Comparison of ENCODE assay signal across 22 cellular contexts in genomic region chr22:49139492-49140151, GRCh38.
DNase-seq lines count a peak whose midpoint lies in the region; ATAC-seq and TF ChIP-seq lines count a peak whose summit lies in the region.
"Had no signal": no experiment of that assay in that cellular context is flagged by ENCODE, and none has a peak within 500 bp of the region (broad histone marks: within the 10 kb centered on the region; RNA-seq: fewer than 3 reads in every experiment).

No MANE protein-coding gene starts in this region.

- ATAC-seq in upper lobe of right lung: peak; percentile 11
- ATAC-seq in HG03571 (IDR thresholded peaks at IDR 0.05; ENCODE audit: unreplicated experiment): no peak
- ATAC-seq: HepG2, Panc1 had no signal

- H3K14ac ChIP-seq in H9 (ENCODE audit: insufficient read depth, low read length): no peak overlapping the region; the same call in 1 of the 2 replicates

- no peak overlapping the region for H4K91ac ChIP-seq in H9 (ENCODE audit: insufficient read length, low read depth, low read length)

- no peak overlapping the region for H3T11ph ChIP-seq in H9 (ENCODE audit: low read length)

- no peak overlapping the region for H3K56ac ChIP-seq in H9 (ENCODE audit: insufficient read length, low read depth, low read length)

- H3K9ac ChIP-seq in H9 (ENCODE audit: extremely low read depth, insufficient read length, low read length): no peak overlapping the region

- no peaks in the 10 kb centered on the region; a peak in 1 of 7 replicates for H3K36me3 Mint-ChIP-seq in H9 (ENCODE audit: insufficient read depth in 1 of 3, low read depth in 3 of 3)
- no peaks in the 10 kb centered on the region for H3K36me3 Mint-ChIP-seq in type B pancreatic cell
- H3K36me3 Mint-ChIP-seq: CD8-positive, alpha-beta memory T cell had no signal

- H3K4ac ChIP-seq in H9 (ENCODE audit: low read depth, low read length): no peak overlapping the region

- peaks cover 0 to 4% of the 10 kb centered on the region in 2 experiments; a peak in 3 of 5 replicates for H3K9me3 Mint-ChIP-seq in H9
- H3K9me3 Mint-ChIP-seq in type B pancreatic cell: no peaks in the 10 kb centered on the region
- H3K9me3 Mint-ChIP-seq: CD8-positive, alpha-beta memory T cell had no signal

- DNase-seq in H9 (peak; percentile 19), NCI-H69 (lab: John Stamatoyannopoulos, UW) (peak; percentile 45), mesenteric fat pad (ENCODE audit: low spot score) (peak; percentile 85), upper lobe of right lung (no peak), type B pancreatic cell (ENCODE audit: extremely low spot score, unreplicated experiment) (no peak), GDM1 (lab: John Stamatoyannopoulos, UW) (no peak)
- DNase-seq: Calu3; CD8-positive, alpha-beta memory T cell; DMS79 treated with DMSO at 0.1 percent for 48 hours; Kasumi-1; NCI-H1092 treated with DMSO at 0.1 percent for 48 hours; NCI-H1436; NCI-H1930; NCI-H446; NCI-H526 treated with DMSO at 0.1 percent for 48 hours; SHP77 had no signal

- TF ChIP-seq CTCF in H9 (conservative IDR thresholded peaks at IDR 0.05): no peak
- TF ChIP-seq CTCF in upper lobe of right lung (IDR thresholded peaks at IDR 0.05): no peak
- TF ChIP-seq CTCF in type B pancreatic cell (conservative IDR thresholded peaks at IDR 0.05): no peak

- no peak overlapping the region for H2BK5ac ChIP-seq in H9 (ENCODE audit: insufficient read length, low read length)

- H3K79me2 ChIP-seq in H9 (ENCODE audit: insufficient read depth, low read length): no peaks in the 10 kb centered on the region

- peaks cover 14% of the 10 kb centered on the region for H3K27me3 Mint-ChIP-seq in H9 (ENCODE audit: low read depth)
- H3K27me3 Mint-ChIP-seq in type B pancreatic cell: peaks cover 24% of the 10 kb centered on the region

- H3K27ac ChIP-seq in H9 (ENCODE audit: insufficient read length, low read depth, low read length) (no peak overlapping the region), upper lobe of right lung (no peak overlapping the region)
- H3K27ac ChIP-seq: C4-2B, RWPE1 had no signal

- no peaks in the 10 kb centered on the region for H3K23me2 ChIP-seq in H9 (ENCODE audit: insufficient read length, low read depth, low read length, poor library complexity, severe bottlenecking)

- no CpG with 5 or more reads among the region's 15 CpGs for WGBS in H9 (ENCODE audit: extremely low coverage, insufficient read length, low lambda C conversion rate)

- no peaks in the 10 kb centered on the region for H3K36me3 ChIP-seq in upper lobe of right lung

- no peaks in the 10 kb centered on the region for H4K20me1 ChIP-seq in H9 (ENCODE audit: control insufficient read depth, insufficient read depth, insufficient read length)

- H3K9me3 ChIP-seq in H9 (ENCODE audit: control insufficient read depth, low read depth, low read length) (no peaks in the 10 kb centered on the region), upper lobe of right lung (no peaks in the 10 kb centered on the region)

- no peak overlapping the region for H3K4me2 ChIP-seq in H9 (ENCODE audit: insufficient read depth, insufficient read length, low read length)

- no peak overlapping the region for H2BK12ac ChIP-seq in H9 (ENCODE audit: insufficient read length, low read depth, low read length)

- H3K18ac ChIP-seq in H9 (ENCODE audit: insufficient read length, low read depth, low read length): no peak overlapping the region

- H3K4me1 Mint-ChIP-seq in H9 (peaks cover 3 to 9% of the 10 kb centered on the region in 2 experiments; a peak in 3 of 4 replicates), type B pancreatic cell (ENCODE audit: unreplicated experiment) (no peaks in the 10 kb centered on the region)
- H3K4me1 Mint-ChIP-seq: B cell; CD8-positive, alpha-beta memory T cell had no signal

- no peak overlapping the region for H4K8ac ChIP-seq in H9 (replicated peaks; ENCODE audit: insufficient read length, low read depth, low read length)

- 0 out of 7 replicates have a peak overlapping the region, but pooled peaks of 1 of the 3 experiments have one; percentile 17 for H3K27ac Mint-ChIP-seq in H9
- no peak overlapping the region for H3K27ac Mint-ChIP-seq in type B pancreatic cell
- H3K27ac Mint-ChIP-seq: B cell; CD8-positive, alpha-beta memory T cell had no signal

- H2BK120ac ChIP-seq in H9 (ENCODE audit: low read depth, low read length, poor library complexity, severe bottlenecking): no peak overlapping the region

- H4K5ac ChIP-seq in H9 (ENCODE audit: insufficient read length, low read depth, low read length): no peak overlapping the region

- no peak overlapping the region for H2BK15ac ChIP-seq in H9 (ENCODE audit: low read depth, low read length)

- no peak overlapping the region for H3K23ac ChIP-seq in H9 (ENCODE audit: insufficient read length, low read depth, low read length)

- H2BK20ac ChIP-seq in H9 (ENCODE audit: low read depth, low read length, poor library complexity, severe bottlenecking): no peak overlapping the region

- no peak overlapping the region for H3K4me3 Mint-ChIP-seq in H9
- no peak overlapping the region for H3K4me3 Mint-ChIP-seq in type B pancreatic cell
- H3K4me3 Mint-ChIP-seq: B cell; CD8-positive, alpha-beta memory T cell had no signal

- H3K27me3 ChIP-seq in H9 (ENCODE audit: insufficient read depth, low read length): no peaks in the 10 kb centered on the region
- H3K27me3 ChIP-seq in upper lobe of right lung: peaks cover 27% of the 10 kb centered on the region

- intact Hi-C loops in upper lobe of right lung (cut with DNase I): no loop called here

- no peak overlapping the region for H2AFZ ChIP-seq in H9 (ENCODE audit: low read length)

- H3K79me1 ChIP-seq in H9 (ENCODE audit: insufficient read depth, low read depth, low read length, poor library complexity, severe bottlenecking): no peaks in the 10 kb centered on the region

- H3K4me1 ChIP-seq in H9 (ENCODE audit: insufficient read depth, low read length): no peaks in the 10 kb centered on the region
- no peaks in the 10 kb centered on the region for H3K4me1 ChIP-seq in upper lobe of right lung

- H3K4me3 ChIP-seq in upper lobe of right lung: no peak overlapping the region

- H2AK5ac ChIP-seq in H9 (ENCODE audit: insufficient read length, low read length): no peak overlapping the region

Comparison
In these comparisons a context has a peak if more than half of its experiments do, and no peak if none do; other contexts are left out.
1. DNase-seq: peak in H9 (single experiment), NCI-H69 (single experiment) and mesenteric fat pad (single experiment); none in upper lobe of right lung (single experiment), type B pancreatic cell (single experiment) and GDM1 (single experiment).